14 cellular contexts compared by ENCODE assay signal in genomic region chr11:65654375-65655349, GRCh38. TPM values are rescaled to one million over a fixed set of nuclear protein-coding genes. Genes with fewer than 3 reads are reported as not detected.
DNase-seq lines count a peak whose midpoint lies in the region; ATAC-seq and TF ChIP-seq lines count a peak whose summit lies in the region.
"Had no signal": no experiment of that assay in that cellular context is flagged by ENCODE, and none has a peak within 500 bp of the region (broad histone marks: within the 10 kb centered on the region; RNA-seq: fewer than 3 reads in every experiment).

No MANE protein-coding gene starts in this region.

- peaks cover 69% of the 10 kb centered on the region for H3K36me3 Mint-ChIP-seq in stimulated activated naive CD8-positive, alpha-beta T cell treated with anti-CD3 and anti-CD28 coated beads, Interleukin-15, Interleukin-2, amounts not matched to agents 100 ng/mL and 50 ng/mL, for 24 hours (ENCODE audit: low read depth)
- peaks cover 42% of the 10 kb centered on the region for H3K36me3 Mint-ChIP-seq in mesothelial cell of epicardium

- H3K27me3 ChIP-seq in adipocyte (replicated peaks; ENCODE audit: control insufficient read depth, insufficient read depth, low read length) = no peaks in the 10 kb centered on the region

- ATAC-seq in stimulated activated naive CD8-positive, alpha-beta T cell treated with anti-CD3 and anti-CD28 coated beads, Interleukin-15, Interleukin-2, amounts not matched to agents 100 U/mL and 50 U/mL, for 24 hours = no peak
- no peak for ATAC-seq in esophagus mucosa

- H3K9me3 ChIP-seq in adipocyte (ENCODE audit: control insufficient read depth, low read length) = no peaks in the 10 kb centered on the region
- H3K9me3 ChIP-seq: thoracic aorta had no signal

- H3K9ac ChIP-seq in adipocyte (ENCODE audit: low read length) = peak overlapping the region; percentile 11

- DNase-seq in stimulated activated naive CD8-positive, alpha-beta T cell treated with anti-CD3 and anti-CD28 coated beads, Interleukin-15, Interleukin-2, amounts not matched to agents 100 U/mL and 50 U/mL, for 24 hours = no peak
- DNase-seq in adipocyte (ENCODE audit: low read depth) (no peak), mesothelial cell of epicardium (ENCODE audit: low spot score in 2 of 2, unreplicated experiment in 2 of 2) (peak in 1 of 2 experiments; percentile 16), NCI-H510A (lab: John Stamatoyannopoulos, UW) (no peak), GOT3 (lab: John Stamatoyannopoulos, UW) (no peak)
- no peak for DNase-seq in stimulated activated naive CD4-positive, alpha-beta T cell treated with Interleukin-2 at 50 U/mL for 16 hours (lab: John Stamatoyannopoulos, UW)
- DNase-seq: activated CD4-positive, alpha-beta T cell treated with anti-CD3 and anti-CD28 coated beads for 48 hours; caudate nucleus; HCEC 1CT; NCI-H146; stimulated activated CD4-positive, alpha-beta T cell treated with anti-CD3 and anti-CD28 coated beads, Interleukin-2, amount 100 ng/mL, for 24 hours had no signal

- no peak overlapping the region for H3K4me3 Mint-ChIP-seq in stimulated activated naive CD8-positive, alpha-beta T cell treated with anti-CD3 and anti-CD28 coated beads, Interleukin-15, Interleukin-2, amounts not matched to agents 100 ng/mL and 50 ng/mL, for 24 hours
- H3K4me3 Mint-ChIP-seq in mesothelial cell of epicardium = no peak overlapping the region

- peak overlapping the region; percentile 41 for H3K27ac Mint-ChIP-seq in stimulated activated naive CD8-positive, alpha-beta T cell treated with anti-CD3 and anti-CD28 coated beads, Interleukin-15, Interleukin-2, amounts not matched to agents 100 ng/mL and 50 ng/mL, for 24 hours
- peak overlapping the region; percentile 64 for H3K27ac Mint-ChIP-seq in mesothelial cell of epicardium

- H3K4me1 ChIP-seq in adipocyte (ENCODE audit: control insufficient read depth, insufficient read depth, low read length) = peaks cover 22% of the 10 kb centered on the region

- no peaks in the 10 kb centered on the region for H3K27me3 Mint-ChIP-seq in stimulated activated naive CD8-positive, alpha-beta T cell treated with anti-CD3 and anti-CD28 coated beads, Interleukin-15, Interleukin-2, amounts not matched to agents 100 ng/mL and 50 ng/mL, for 24 hours
- H3K27me3 Mint-ChIP-seq in mesothelial cell of epicardium (ENCODE audit: low read depth) = no peaks in the 10 kb centered on the region

- H3K4me3 ChIP-seq in adipocyte (ENCODE audit: low read length) = no peak overlapping the region

- H3K9me3 Mint-ChIP-seq in stimulated activated naive CD8-positive, alpha-beta T cell treated with anti-CD3 and anti-CD28 coated beads, Interleukin-15, Interleukin-2, amounts not matched to agents 100 ng/mL and 50 ng/mL, for 24 hours = no peaks in the 10 kb centered on the region
- H3K9me3 Mint-ChIP-seq in mesothelial cell of epicardium = no peaks in the 10 kb centered on the region

- peaks cover 57% of the 10 kb centered on the region for H3K36me3 ChIP-seq in adipocyte (ENCODE audit: control insufficient read depth, insufficient read depth, low read length, severe bottlenecking)

- no peak for TF ChIP-seq CTCF in mesothelial cell of epicardium (IDR thresholded peaks at IDR 0.05; ENCODE audit: unreplicated experiment)

- H3K4me1 Mint-ChIP-seq in stimulated activated naive CD8-positive, alpha-beta T cell treated with anti-CD3 and anti-CD28 coated beads, Interleukin-15, Interleukin-2, amounts not matched to agents 100 ng/mL and 50 ng/mL, for 24 hours (ENCODE audit: low read depth) = peaks cover 61% of the 10 kb centered on the region
- peaks cover 37% of the 10 kb centered on the region for H3K4me1 Mint-ChIP-seq in mesothelial cell of epicardium

RNA-seq across cellular contexts. Expression of gene RELA, which starts 8.1 kb away (rescaled TPM):
- total RNA-seq in mesothelial cell of epicardium (95.6 to 98.8 TPM (median 96.8 TPM) in 3 replicates), esophagus mucosa (50.3 TPM)

RNA-seq across cellular contexts. Expression of gene SIPA1, which starts 16.8 kb away (rescaled TPM):
- total RNA-seq in mesothelial cell of epicardium = 37.1 to 42.9 TPM (median 37.5 TPM) in 3 replicates
- 23.1 TPM for total RNA-seq in esophagus mucosa

RNA-seq across cellular contexts. Expression of gene PCNX3, which starts 39.1 kb away (rescaled TPM):
- total RNA-seq in mesothelial cell of epicardium (59.0 to 61.8 TPM (median 61.3 TPM) in 3 replicates), esophagus mucosa (23.8 TPM)

RNA-seq across cellular contexts. Expression of gene MAP3K11, which starts 40.6 kb away (rescaled TPM):
- total RNA-seq in mesothelial cell of epicardium (46.8 to 52.0 TPM (median 47.5 TPM) in 3 replicates), esophagus mucosa (32.4 TPM)

RNA-seq across cellular contexts. Expression of gene KAT5, which starts 57.4 kb away (rescaled TPM):
- total RNA-seq in mesothelial cell of epicardium = 72.0 to 77.8 TPM (median 77.1 TPM) in 3 replicates
- total RNA-seq in esophagus mucosa = 47.3 TPM
